ENCODE assay signal across 8 cellular contexts in the genomic region with DNA sequence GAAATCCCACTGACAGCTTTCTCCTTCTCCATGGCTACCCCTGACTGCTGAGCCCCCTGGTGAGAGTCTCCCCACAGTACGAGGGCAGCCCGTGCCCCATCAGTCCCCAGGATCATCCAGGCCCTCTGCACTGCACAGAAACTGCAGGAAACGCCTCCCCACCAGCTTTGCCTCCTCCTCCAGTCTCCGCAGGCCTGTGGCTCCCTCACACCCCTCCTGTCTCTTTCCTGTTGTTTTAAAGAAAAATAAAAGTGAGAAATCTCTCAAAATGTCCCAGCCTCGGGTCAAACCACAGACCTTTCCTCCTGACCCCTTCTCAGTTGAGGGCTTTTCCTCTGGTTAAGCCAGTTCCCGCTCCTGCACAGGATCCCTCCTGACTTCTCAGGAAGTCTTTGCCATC. TPM values are rescaled to one million over a fixed set of nuclear protein-coding genes. Genes with fewer than 3 reads are reported as not detected.
"Had no signal": no experiment of that assay in that cellular context is flagged by ENCODE, and none has a peak within 500 bp of the region (broad histone marks: within the 10 kb centered on the region; RNA-seq: fewer than 3 reads in every experiment).

No MANE protein-coding gene starts in this region.

RNA-seq across cellular contexts. Expression of a gene that starts 29.4 kb away (rescaled TPM):
- total RNA-seq: esophagus squamous epithelium, lower lobe of right lung, mesenteric fat pad, myocyte, osteoblast, progenitor cell of endocrine pancreas, smooth muscle cell, tibial nerve had no signal
